Comparison of ENCODE assay signal across 7 cellular contexts in the genomic region with DNA sequence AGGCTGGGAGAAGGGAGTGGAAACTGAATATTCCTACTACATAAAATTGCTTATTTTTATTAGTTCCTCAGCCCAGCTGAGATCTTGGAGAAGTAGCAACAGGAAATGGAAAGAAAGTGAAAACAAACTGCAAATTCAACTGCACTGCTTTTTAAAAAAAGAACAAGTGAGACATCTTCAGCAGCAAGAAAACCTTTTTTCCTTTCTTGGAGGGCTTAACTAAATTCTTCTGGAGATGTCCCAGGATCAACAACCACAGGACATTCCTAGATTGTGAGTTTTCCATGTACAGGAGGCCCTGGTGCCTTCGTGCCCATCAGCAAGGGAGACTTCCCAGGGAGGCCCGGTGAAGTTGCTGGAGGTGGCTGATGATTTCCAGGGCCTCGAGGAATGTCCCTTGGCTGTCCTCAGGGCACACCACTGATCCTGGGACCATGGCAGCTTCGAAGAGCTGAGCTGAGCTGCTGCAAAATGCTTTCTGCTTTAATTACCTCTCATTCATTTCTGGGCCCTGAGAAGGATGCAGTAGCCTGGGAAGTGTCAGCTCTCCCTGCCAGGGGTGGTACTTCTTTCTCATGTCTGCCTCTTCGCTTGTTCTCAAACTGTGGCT.
DNase-seq lines count a peak whose midpoint lies in the region; TF ChIP-seq lines count a peak whose summit lies in the region.
"Not testable (repeated sequence)": the region's sequence is repeated elsewhere in the genome, so short reads cannot be mapped to it uniquely, and the experiment has no call there.

No MANE protein-coding gene starts in this region.

- not testable (repeated sequence) for H3K36me3 ChIP-seq in brain microvascular endothelial cell (replicated peaks); fibroblast of lung (ENCODE audit: control insufficient read depth, insufficient read depth, low read length); hepatocyte (replicated peaks; ENCODE audit: insufficient read depth, low read depth)

- H3K4me3 ChIP-seq in brain microvascular endothelial cell (ENCODE audit: low read depth, low read length); fibroblast of lung (replicated peaks in 1 of 4; ENCODE audit: control extremely low read depth in 1 of 4, insufficient read depth in 1 of 4, low read depth in 3 of 4, low read length in 4 of 4); hepatocyte: not testable (repeated sequence)

- H3K79me2 ChIP-seq in fibroblast of lung (ENCODE audit: control insufficient read depth, insufficient read depth, low read length); hepatocyte: not testable (repeated sequence)

- not testable (repeated sequence) for H3K9me3 ChIP-seq in fibroblast of lung (ENCODE audit: control insufficient read depth, insufficient read depth, low read depth, low read length); hepatocyte (ENCODE audit: low read depth)

- H3K9me2 ChIP-seq in hepatocyte (replicated peaks; ENCODE audit: insufficient read depth): not testable (repeated sequence)

- 29% methylated on average over 5 of the region's 5 CpGs for WGBS in hepatocyte (ENCODE audit: low lambda C conversion rate, missing lambda C conversion rate)

- not testable (repeated sequence) for H3K27me3 ChIP-seq in brain microvascular endothelial cell (replicated peaks); fibroblast of lung (ENCODE audit: control insufficient read depth, insufficient read depth, low read length); hepatocyte

- H3K4me2 ChIP-seq in fibroblast of lung (ENCODE audit: extremely low read depth, insufficient read depth, low read length) (peak overlapping the region; percentile 64), hepatocyte (peak overlapping the region; percentile 25)

- not testable (repeated sequence) for H3K27ac ChIP-seq in brain microvascular endothelial cell; fibroblast of lung (ENCODE audit: insufficient read depth, low read length); hepatocyte

- in situ Hi-C loops in brain microvascular endothelial cell (cut with HindIII; ENCODE audit: low pct_ligation_motif_present, low sequenced_read_pairs): not testable (repeated sequence)

- DNase-seq in AG20443 (ENCODE audit: low spot score) (peak; percentile 35), GM04504 (ENCODE audit: low read depth) (peak; percentile 6), RPMI7951 (ENCODE audit: low read depth) (peak; percentile 2), brain microvascular endothelial cell (peak; percentile 14), fibroblast of lung (ENCODE audit: low read depth in 2 of 2) (peak; percentile 13 to 65)
- not testable (repeated sequence) for DNase-seq in hepatocyte (ENCODE audit: low spot score); osteocyte (ENCODE audit: extremely low spot score, unreplicated experiment)

- H3K9me3 Mint-ChIP-seq in osteocyte (ENCODE audit: unreplicated experiment): not testable (repeated sequence)

- H3K4me1 ChIP-seq in fibroblast of lung (ENCODE audit: control insufficient read depth, extremely low read depth, insufficient read depth, low read length); hepatocyte (ENCODE audit: insufficient read depth): not testable (repeated sequence)

- peaks cover 29% of the 10 kb centered on the region for H3K4me1 Mint-ChIP-seq in osteocyte (ENCODE audit: unreplicated experiment)

- H4K20me1 ChIP-seq in fibroblast of lung (ENCODE audit: control insufficient read depth, extremely low read depth, insufficient read depth, low read length); hepatocyte (ENCODE audit: insufficient read depth, poor library complexity, severe bottlenecking): not testable (repeated sequence)

- H2AFZ ChIP-seq in fibroblast of lung (ENCODE audit: low read length); hepatocyte: not testable (repeated sequence)

- peak overlapping the region; percentile 40 for H3K4me3 Mint-ChIP-seq in osteocyte (ENCODE audit: unreplicated experiment)

- H3K27me3 Mint-ChIP-seq in osteocyte (ENCODE audit: unreplicated experiment): not testable (repeated sequence)

- TF ChIP-seq CTCF in brain microvascular endothelial cell (IDR thresholded peaks at IDR 0.05; ENCODE audit: low read depth, low read length, missing control alignments); fibroblast of lung (conservative IDR thresholded peaks at IDR 0.05 in 1 of 2, IDR thresholded peaks at IDR 0.05 in 1 of 2; ENCODE audit: low read depth in 1 of 2, low read length in 2 of 2); hepatocyte (IDR thresholded peaks at IDR 0.05; ENCODE audit: poor library complexity); osteocyte (IDR thresholded peaks at IDR 0.05): not testable (repeated sequence)

- peak overlapping the region; percentile 82 for H3K27ac Mint-ChIP-seq in osteocyte (ENCODE audit: unreplicated experiment)

- not testable (repeated sequence) for H3K9ac ChIP-seq in fibroblast of lung (ENCODE audit: insufficient read depth, low read length)

- H3K36me3 Mint-ChIP-seq in osteocyte (ENCODE audit: unreplicated experiment): not testable (repeated sequence)
